Comparison of ENCODE assay signal across 8 cellular contexts in genomic region chr2:122191331-122191730, GRCh38.
DNase-seq lines count a peak whose midpoint lies in the region; ATAC-seq and TF ChIP-seq lines count a peak whose summit lies in the region.

No MANE protein-coding gene starts in this region.

- H3K9me2 ChIP-seq in Karpas-422 (replicated peaks; ENCODE audit: insufficient read depth, low read length) = no peaks in the 10 kb centered on the region

- WGBS in heart right ventricle, 2 donors = 42 to 45% methylated on average over 5 of the region's 5 CpGs
- WGBS in mesendoderm (ENCODE audit: extremely low coverage, insufficient coverage, low lambda C conversion rate) = no CpG with 5 or more reads among the region's 5 CpGs

- no peaks in the 10 kb centered on the region for H3K36me3 ChIP-seq in heart right ventricle
- no peaks in the 10 kb centered on the region for H3K36me3 ChIP-seq in Karpas-422 (ENCODE audit: insufficient read depth, low read length)
- no peaks in the 10 kb centered on the region for H3K36me3 ChIP-seq in adipocyte (ENCODE audit: control insufficient read depth, insufficient read depth, low read length, severe bottlenecking)
- no peaks in the 10 kb centered on the region for H3K36me3 ChIP-seq in mesendoderm (ENCODE audit: control insufficient read depth, insufficient read depth, low read length)

- H3K9ac ChIP-seq in Karpas-422 (ENCODE audit: low read length) (no peak overlapping the region), adipocyte (ENCODE audit: low read length) (no peak overlapping the region), mesendoderm (ENCODE audit: low read length) (no peak overlapping the region)

- no peak overlapping the region for H2BK15ac ChIP-seq in mesendoderm (replicated peaks; ENCODE audit: low read depth)

- H3K23ac ChIP-seq in mesendoderm (ENCODE audit: low read length) = no peak overlapping the region

- ATAC-seq in heart right ventricle (peak in 3 of 8 donors; percentile 38 to 45 (median 38)), Right ventricle myocardium inferior (no peak), GM19467 (IDR thresholded peaks at IDR 0.05; ENCODE audit: unreplicated experiment) (no peak)

- no peak overlapping the region for H3K4me2 ChIP-seq in Karpas-422 (ENCODE audit: low read depth, low read length, poor library complexity, severe bottlenecking)
- no peak overlapping the region for H3K4me2 ChIP-seq in mesendoderm (ENCODE audit: low read length)

- intact Hi-C loops in heart right ventricle (cut with DNase I) (no loop called here), Right ventricle myocardium inferior (cut with DNase I) (no loop called here)

- no peaks in the 10 kb centered on the region for H3K79me1 ChIP-seq in mesendoderm (ENCODE audit: low read length)

- no peaks in the 10 kb centered on the region for H3K79me2 ChIP-seq in Karpas-422 (ENCODE audit: low read length)
- H3K79me2 ChIP-seq in mesendoderm (ENCODE audit: control insufficient read depth, insufficient read depth, low read length) = no peaks in the 10 kb centered on the region

- H2BK120ac ChIP-seq in mesendoderm (ENCODE audit: low read depth, low read length) = no peak overlapping the region

- no peak overlapping the region for H2AK5ac ChIP-seq in mesendoderm (ENCODE audit: low read length)

- H4K20me1 ChIP-seq in Karpas-422 (ENCODE audit: insufficient read depth, low read depth, low read length) = no peaks in the 10 kb centered on the region

- H3K4me3 ChIP-seq in heart right ventricle = no peak overlapping the region
- no peak overlapping the region for H3K4me3 ChIP-seq in Karpas-422 (ENCODE audit: low read length)
- no peak overlapping the region for H3K4me3 ChIP-seq in adipocyte (ENCODE audit: low read length)
- H3K4me3 ChIP-seq in mesendoderm (ENCODE audit: low read length) = no peak overlapping the region

- H3K4me1 ChIP-seq in heart right ventricle (peaks cover 0 to 6% (median 0%) of the 10 kb centered on the region in 9 donors), Karpas-422 (ENCODE audit: low read length) (no peaks in the 10 kb centered on the region), adipocyte (ENCODE audit: control insufficient read depth, insufficient read depth, low read length) (peaks cover 12% of the 10 kb centered on the region), mesendoderm (ENCODE audit: control insufficient read depth, low read depth, low read length) (no peaks in the 10 kb centered on the region)

- TF ChIP-seq CTCF in heart right ventricle (IDR thresholded peaks at IDR 0.05) = peak in 6 of 9 donors; percentile 8 to 26 (median 16)

- H3K9me3 ChIP-seq in heart right ventricle = peaks cover 0 to 3% (median 0%) of the 10 kb centered on the region in 11 donors
- H3K9me3 ChIP-seq in Karpas-422 (ENCODE audit: low read length) = no peaks in the 10 kb centered on the region
- H3K9me3 ChIP-seq in adipocyte (ENCODE audit: control insufficient read depth, low read length) = peaks cover 3% of the 10 kb centered on the region

- peaks cover 0 to 21% (median 3%) of the 10 kb centered on the region in 7 donors for H3K27me3 ChIP-seq in heart right ventricle
- H3K27me3 ChIP-seq in Karpas-422 (ENCODE audit: low read length) = no peaks in the 10 kb centered on the region
- peaks cover 12% of the 10 kb centered on the region for H3K27me3 ChIP-seq in adipocyte (replicated peaks; ENCODE audit: control insufficient read depth, insufficient read depth, low read length)
- H3K27me3 ChIP-seq in mesendoderm (ENCODE audit: insufficient read depth, low read length, poor library complexity) = no peaks in the 10 kb centered on the region

- DNase-seq in heart right ventricle (no peak), Right ventricle myocardium inferior (ENCODE audit: missing footprints) (no peak), Karpas-422 (peak; percentile 72), adipocyte (ENCODE audit: low read depth) (peak; percentile 4), mesendoderm (peak; percentile 77), NOMO-1 (lab: John Stamatoyannopoulos, UW; ENCODE audit: unreplicated experiment in 2 of 2) (no peak), CD1c-positive myeloid dendritic cell (ENCODE audit: extremely low spot score) (no peak)

- H3K4ac ChIP-seq in mesendoderm (ENCODE audit: low read depth, low read length) = no peak overlapping the region

- H3K27ac ChIP-seq in heart right ventricle = no peak overlapping the region
- no peak overlapping the region for H3K27ac ChIP-seq in Karpas-422 (ENCODE audit: low read length)
- H3K27ac ChIP-seq in mesendoderm (ENCODE audit: low read depth, low read length) = no peak overlapping the region

- no peak overlapping the region for H4K8ac ChIP-seq in mesendoderm (ENCODE audit: low read depth, low read length)

- no peak overlapping the region for H3K56ac ChIP-seq in mesendoderm (ENCODE audit: low read length)

- H4K5ac ChIP-seq in mesendoderm (ENCODE audit: low read length) = no peak overlapping the region

- no peak overlapping the region for H2BK5ac ChIP-seq in mesendoderm (ENCODE audit: low read length)

- H3K18ac ChIP-seq in mesendoderm (ENCODE audit: low read length) = no peak overlapping the region

- H2AFZ ChIP-seq in Karpas-422 (ENCODE audit: low read length) = no peak overlapping the region

Comparison
In these comparisons a context has a peak if more than half of its experiments do, and no peak if none do; other contexts are left out.
1. DNase-seq: peak in Karpas-422 (single experiment), adipocyte (single experiment) and mesendoderm (single experiment); none in heart right ventricle (0 of 2), Right ventricle myocardium inferior (single experiment), NOMO-1 (0 of 2) and CD1c-positive myeloid dendritic cell (single experiment).